Comparison of ENCODE assay signal across 22 cellular contexts in genomic region chr12:95599880-95600279, GRCh38. TPM values are rescaled to one million over a fixed set of nuclear protein-coding genes. Genes with fewer than 3 reads are reported as not detected.
DNase-seq lines count a peak whose midpoint lies in the region; ATAC-seq and TF ChIP-seq lines count a peak whose summit lies in the region.
"Had no signal": no experiment of that assay in that cellular context is flagged by ENCODE, and none has a peak within 500 bp of the region (broad histone marks: within the 10 kb centered on the region; RNA-seq: fewer than 3 reads in every experiment).

No MANE protein-coding gene starts in this region.

- H2BK15ac ChIP-seq in IMR-90 (ENCODE audit: low read depth, low read length), result peak overlapping the region; percentile 48; the same call in 2 of the 3 replicates

- no peak overlapping the region for H3K18ac ChIP-seq in IMR-90 (ENCODE audit: low read depth, low read length)

- H3K27ac ChIP-seq in IMR-90 (ENCODE audit: insufficient read depth, low read length), result no peak overlapping the region
- peak overlapping the region; percentile 52 for H3K27ac ChIP-seq in WERI-Rb-1
- H3K27ac ChIP-seq in ascending aorta, result no peak overlapping the region
- H3K27ac ChIP-seq: BLaER1 treated with 17β-estradiol and CSF1 and Interleukin-3, amounts not matched to agents 10 nM and 100 nM had no signal

- in situ Hi-C loops in IMR-90 (cut with MboI; ENCODE audit: low sequenced_read_pairs), result loop anchor here (25.0 kb wide), 1 partner anchor 612 kb away; no protein-coding TSS in a partner anchor

- H4K91ac ChIP-seq in IMR-90 (ENCODE audit: insufficient read depth, low read depth, low read length), result peak overlapping the region; percentile 42; the same call in 1 of the 2 replicates

- WGBS in IMR-90 (ENCODE audit: extremely low coverage in 2 of 2, insufficient read length in 1 of 2), 2 experiments, result no CpG with 5 or more reads among the region's 5 CpGs

- dilution Hi-C loops in IMR-90 (cut with HindIII; ENCODE audit: low sequenced_read_pairs, unreplicated experiment), result no loop called here

- no peak for TF ChIP-seq RAD21 in IMR-90 (IDR thresholded peaks at IDR 0.05; ENCODE audit: low read length)

- peak overlapping the region; percentile 73 for H3K4ac ChIP-seq in IMR-90 (ENCODE audit: low read depth, low read length)

- peak overlapping the region; percentile 68; the same call in 1 of the 2 replicates for H2AK5ac ChIP-seq in IMR-90 (ENCODE audit: low read depth, low read length)

- no peak overlapping the region for H3K4me2 ChIP-seq in IMR-90 (ENCODE audit: low read depth, low read length)
- H3K4me2 ChIP-seq: A549; BLaER1 treated with 17β-estradiol and CSF1 and Interleukin-3, amounts not matched to agents 10 nM and 100 nM had no signal

- TF ChIP-seq CTCF in IMR-90 (conservative IDR thresholded peaks at IDR 0.05; ENCODE audit: low read depth, low read length) (no peak), WERI-Rb-1 (IDR thresholded peaks at IDR 0.05; ENCODE audit: low read depth, low read length) (no peak), ascending aorta (IDR thresholded peaks at IDR 0.05) (no peak)

- H3K56ac ChIP-seq in IMR-90 (ENCODE audit: extremely low read depth, insufficient read depth, low read length), result no peak overlapping the region

- 0 out of 2 replicates have a peak overlapping the region, but pooled peaks have one; percentile 63 for H3K14ac ChIP-seq in IMR-90 (replicated peaks; ENCODE audit: low read depth, low read length)

- DNase-seq in NCI-H82 (lab: John Stamatoyannopoulos, UW) (peak; percentile 14), NCI-H82 treated with DMSO at 0.1 percent for 48 hours (lab: John Stamatoyannopoulos, UW; ENCODE audit: unreplicated experiment) (no peak), IMR-90 (no peak), WERI-Rb-1 (no peak), pons (ENCODE audit: low spot score) (no peak), ascending aorta (ENCODE audit: low spot score in 2 of 2) (no peak)
- DNase-seq: 8988T; ACHN; AML-193; BE2C; CD4-positive, alpha-beta T cell; CD8-positive, alpha-beta memory T cell; DMS 273 treated with DMSO at 0.1 percent for 48 hours; DMS79; EL; GDM1; GOT3; HFFc6 had no signal

- ATAC-seq in IMR-90 (ENCODE audit: low read depth), result no peak
- ATAC-seq: GM12878 had no signal

- no peaks in the 10 kb centered on the region for H3K79me1 ChIP-seq in IMR-90 (ENCODE audit: low read depth in 1 of 2, low read length in 2 of 2)

- intact Hi-C loops in IMR-90 (cut with micrococcal nuclease), result no loop called here
- intact Hi-C loops in ascending aorta (cut with DNase I), result no loop called here

- H3K4me1 ChIP-seq in IMR-90 (ENCODE audit: control insufficient read depth, insufficient read depth, low read length) (peaks cover 12% of the 10 kb centered on the region), ascending aorta (no peaks in the 10 kb centered on the region)
- H3K4me1 ChIP-seq: BE2C; BLaER1 treated with 17β-estradiol and CSF1 and Interleukin-3, amounts not matched to agents 10 nM and 100 nM had no signal

- peak overlapping the region in 1 of 2 experiments; percentile 78; a peak in 2 of 4 replicates for H4K8ac ChIP-seq in IMR-90 (ENCODE audit: low read depth in 2 of 2, low read length in 2 of 2)

- H3K9me3 ChIP-seq in IMR-90 (ENCODE audit: control insufficient read depth, insufficient read depth, low read length) (no peaks in the 10 kb centered on the region), WERI-Rb-1 (ENCODE audit: severe bottlenecking) (no peaks in the 10 kb centered on the region), ascending aorta (no peaks in the 10 kb centered on the region)
- H3K9me3 ChIP-seq: A549; BE2C; BLaER1 treated with 17β-estradiol and CSF1 and Interleukin-3, amounts not matched to agents 10 nM and 100 nM; HAP-1 had no signal

- H3K23ac ChIP-seq in IMR-90 (ENCODE audit: low read depth, low read length), result no peak overlapping the region

- H2AK9ac ChIP-seq in IMR-90 (replicated peaks; ENCODE audit: low read depth, low read length, poor library complexity), result no peak overlapping the region

- POLR2A ChIA-PET in IMR-90 (lab: Charles Lee; ENCODE audit: unreplicated experiment), result interaction anchor here (0.6 kb wide), 1 partner anchor 517 kb away, joined by 10 read pairs; no protein-coding TSS in a partner anchor

- H3K9ac ChIP-seq in IMR-90 (ENCODE audit: low read depth, low read length), result no peak overlapping the region
- H3K9ac ChIP-seq: BLaER1 treated with 17β-estradiol and CSF1 and Interleukin-3, amounts not matched to agents 10 nM and 100 nM had no signal

- H2BK20ac ChIP-seq in IMR-90 (ENCODE audit: low read depth, low read length), result peak overlapping the region; percentile 44

- H4K20me1 ChIP-seq in IMR-90 (ENCODE audit: insufficient read depth, low read length), result no peaks in the 10 kb centered on the region
- H4K20me1 ChIP-seq: BLaER1 treated with 17β-estradiol and CSF1 and Interleukin-3, amounts not matched to agents 10 nM and 100 nM had no signal

- H4K5ac ChIP-seq in IMR-90 (ENCODE audit: low read depth, low read length), result no peak overlapping the region; the same call in 1 of the 2 replicates

- H2BK120ac ChIP-seq in IMR-90 (ENCODE audit: low read depth, low read length), result no peak overlapping the region; the same call in 1 of the 2 replicates

- CTCF ChIA-PET in IMR-90 (lab: Yijun Ruan, JAX), result interaction anchor here (1.5 kb wide), 1 partner anchor 190 kb away, joined by 3 read pairs; no protein-coding TSS in a partner anchor

- no peak overlapping the region for H3K4me3 ChIP-seq in IMR-90 (ENCODE audit: insufficient read depth, low read depth, low read length)
- no peak overlapping the region for H3K4me3 ChIP-seq in WERI-Rb-1 (ENCODE audit: low read depth, low read length)
- no peak overlapping the region for H3K4me3 ChIP-seq in ascending aorta
- H3K4me3 ChIP-seq: A549; BLaER1 treated with 17β-estradiol and CSF1 and Interleukin-3, amounts not matched to agents 10 nM and 100 nM; GM12878; HAP-1 had no signal

- no peak for TF ChIP-seq POLR2A in IMR-90 (IDR thresholded peaks at IDR 0.05; ENCODE audit: low read depth, low read length)

- H3K27me3 ChIP-seq in IMR-90 (ENCODE audit: control insufficient read depth, insufficient read depth, low read length) (no peaks in the 10 kb centered on the region), WERI-Rb-1 (ENCODE audit: insufficient read depth, low read depth, severe bottlenecking) (no peaks in the 10 kb centered on the region), ascending aorta (no peaks in the 10 kb centered on the region)
- H3K27me3 ChIP-seq: BLaER1 treated with 17β-estradiol and CSF1 and Interleukin-3, amounts not matched to agents 10 nM and 100 nM had no signal

- H3K36me3 ChIP-seq in IMR-90 (ENCODE audit: control insufficient read depth, insufficient read depth, low read length) (no peaks in the 10 kb centered on the region), WERI-Rb-1 (no peaks in the 10 kb centered on the region), ascending aorta (no peaks in the 10 kb centered on the region)
- H3K36me3 ChIP-seq: BE2C; BLaER1 treated with 17β-estradiol and CSF1 and Interleukin-3, amounts not matched to agents 10 nM and 100 nM; HAP-1 had no signal

- H2AFZ ChIP-seq in IMR-90 (replicated peaks; ENCODE audit: low read length, poor library complexity), result no peak overlapping the region

- H2BK5ac ChIP-seq in IMR-90 (ENCODE audit: low read depth, low read length, poor library complexity, severe bottlenecking), result no peak overlapping the region

- H3K9me1 ChIP-seq in IMR-90 (ENCODE audit: insufficient read depth, low read length), result peaks cover 14% of the 10 kb centered on the region

- no TSS peak for BruUV-seq in IMR-90 (replicated peaks; lab: Mats Ljungman, UMichigan)

TF ChIP-seq in IMR-90, 13 proteins besides CTCF, POLR2A, EP300 and RAD21:
- TF ChIP-seq CHD1 (IDR thresholded peaks at IDR 0.05; ENCODE audit: low read depth, low read length), result no peak
- TF ChIP-seq NFE2L2 (IDR thresholded peaks at IDR 0.05; ENCODE audit: low read depth, low read length), result no peak
- TF ChIP-seq MAZ (IDR thresholded peaks at IDR 0.05; ENCODE audit: borderline replicate concordance, low read depth, low read length), result no peak
- no peak for TF ChIP-seq CEBPB (IDR thresholded peaks at IDR 0.05; ENCODE audit: low read depth, low read length)
- TF ChIP-seq BHLHE40 (IDR thresholded peaks at IDR 0.05; ENCODE audit: low read depth, low read length), result no peak
- TF ChIP-seq SMC3 (IDR thresholded peaks at IDR 0.05; ENCODE audit: low read depth, low read length), result no peak
- no peak for TF ChIP-seq RCOR1 (IDR thresholded peaks at IDR 0.05; ENCODE audit: insufficient replicate concordance, low read length)
- TF ChIP-seq RFX5 (IDR thresholded peaks at IDR 0.05; ENCODE audit: low read depth, low read length), result no peak

RNA-seq across cellular contexts. Expression of gene USP44, which starts 48.6 kb away (rescaled TPM):
- total RNA-seq in IMR-90 (2012; rRNA removed) (33.5 and 40.3 TPM in 2 replicates), ascending aorta (5.7 TPM)
- 10.3 and 13.0 TPM in 2 replicates for polyA plus RNA-seq in IMR-90 (2012; rRNA removed)
- 5.0 and 5.1 TPM in 2 replicates for polyA plus RNA-seq in IMR-90 (2012; cell fraction: cytosol; rRNA removed)
- polyA plus RNA-seq in IMR-90 (2012; cell fraction: nucleus; rRNA removed; ENCODE audit: low replicate concordance), result 6.5 and 43.3 TPM in 2 replicates
- total RNA-seq: HFFc6 had no signal
